In the genomic region with DNA sequence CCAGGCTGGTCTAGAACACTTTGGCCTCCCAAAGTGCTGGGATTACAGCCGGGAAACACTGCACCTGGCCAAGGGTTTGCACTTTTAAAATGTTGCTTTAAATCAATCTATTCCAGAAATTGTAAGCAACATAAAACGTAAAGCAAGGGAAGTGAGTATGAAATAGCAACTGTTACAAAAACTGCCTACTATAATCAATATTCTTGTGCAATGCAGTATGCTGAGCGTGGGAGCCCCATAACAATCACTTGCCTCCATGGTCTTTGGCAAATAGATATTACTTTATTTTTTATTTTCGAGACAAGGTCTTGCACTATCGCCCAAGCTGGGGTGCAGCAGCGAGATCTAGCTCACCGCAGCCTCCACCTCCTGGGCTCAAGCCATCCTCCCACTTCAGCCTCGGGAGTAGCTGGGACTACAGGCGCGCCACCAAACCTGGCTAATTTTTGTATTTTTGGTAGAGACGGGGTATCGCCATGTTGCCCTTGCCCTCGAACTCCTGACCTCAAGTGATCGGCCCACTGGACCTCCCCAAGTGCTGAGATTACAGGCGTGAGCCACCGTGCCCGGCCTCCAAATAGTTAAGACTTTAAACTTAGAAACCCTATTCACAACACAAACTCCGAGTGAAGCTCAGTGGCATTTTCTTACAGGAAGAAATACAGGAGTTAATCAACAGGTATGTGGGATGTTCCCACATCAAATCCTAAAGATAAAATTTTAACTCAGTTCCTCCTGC, we compare ENCODE assay signal across 8 cellular contexts. TPM values are rescaled to one million over a fixed set of nuclear protein-coding genes. Genes with fewer than 3 reads are reported as not detected.
DNase-seq lines count a peak whose midpoint lies in the region; ATAC-seq and TF ChIP-seq lines count a peak whose summit lies in the region.

No MANE protein-coding gene starts in this region.

- peak overlapping the region; percentile 81 to 96 (median 95) for H3K4me3 ChIP-seq in esophagus squamous epithelium

- no peaks in the 10 kb centered on the region for H3K27me3 ChIP-seq in esophagus squamous epithelium

- intact Hi-C loops in esophagus squamous epithelium (cut with DNase I), result no loop called here

- H3K9me3 ChIP-seq in esophagus squamous epithelium, result no peaks in the 10 kb centered on the region

- no peaks in the 10 kb centered on the region for H3K36me3 Mint-ChIP-seq in osteocyte (ENCODE audit: unreplicated experiment)

- H3K4me1 ChIP-seq in esophagus squamous epithelium, result peaks cover 11 to 39% (median 21%) of the 10 kb centered on the region in 3 donors

- peaks cover 29% of the 10 kb centered on the region for H3K4me1 Mint-ChIP-seq in osteocyte (ENCODE audit: unreplicated experiment)

- H3K9me3 Mint-ChIP-seq in osteocyte (ENCODE audit: unreplicated experiment), result peaks cover 18% of the 10 kb centered on the region

- H3K27me3 Mint-ChIP-seq in osteocyte (ENCODE audit: unreplicated experiment), result peaks cover 9% of the 10 kb centered on the region

- peak overlapping the region; percentile 96 for H3K4me3 Mint-ChIP-seq in osteocyte (ENCODE audit: unreplicated experiment)

- 49% methylated on average over 13 to 16 of the region's 18 CpGs for WGBS in esophagus squamous epithelium, 2 donors

- TF ChIP-seq POLR2A in esophagus squamous epithelium (IDR thresholded peaks at IDR 0.05), result no peak

- TF ChIP-seq CTCF in esophagus squamous epithelium (IDR thresholded peaks at IDR 0.05) (no peak), osteocyte (IDR thresholded peaks at IDR 0.05) (no peak)

- no peaks in the 10 kb centered on the region for H3K36me3 ChIP-seq in esophagus squamous epithelium

- no peak for ATAC-seq in GM18520 (IDR thresholded peaks at IDR 0.05; ENCODE audit: unreplicated experiment)

- peak; percentile 5 for DNase-seq in activated gamma-delta T cell treated with Interleukin-2 at 50 U/mL for 16 hours
- DNase-seq in activated gamma-delta T cell (lab: John Stamatoyannopoulos, UW), result no peak
- DNase-seq in activated CD4-positive, alpha-beta T cell treated with anti-CD3 and anti-CD28 coated beads for 48 hours, result peak; percentile 24
- no peak for DNase-seq in esophagus squamous epithelium (lab: John Stamatoyannopoulos, UW)
- no peak for DNase-seq in osteocyte (ENCODE audit: extremely low spot score, unreplicated experiment)
- no peak for DNase-seq in NK-92 (lab: John Stamatoyannopoulos, UW; ENCODE audit: unreplicated experiment)
- no peak for DNase-seq in NCI-H2029 (lab: John Stamatoyannopoulos, UW)

- H3K27ac Mint-ChIP-seq in osteocyte (ENCODE audit: unreplicated experiment), result peak overlapping the region; percentile 98

- H3K27ac ChIP-seq in esophagus squamous epithelium, result peak overlapping the region; percentile 97 to 99 (median 98)

RNA-seq across cellular contexts. Expression of a gene that starts 1.2 kb away (rescaled TPM):
- total RNA-seq in esophagus squamous epithelium (10 to 100 TPM; 12.6 to 29.8 (median 21.1) TPM), osteocyte (33.0 and 34.1 TPM in 2 replicates)

Comparison
In these comparisons a context has a peak if more than half of its experiments do, and no peak if none do; other contexts are left out.
1. DNase-seq: peak in activated gamma-delta T cell treated with Interleukin-2 at 50 U/mL for 16 hours (single experiment) and activated CD4-positive, alpha-beta T cell treated with anti-CD3 and anti-CD28 coated beads for 48 hours (single experiment); none in activated gamma-delta T cell (single experiment), esophagus squamous epithelium (single experiment), osteocyte (single experiment), NK-92 (single experiment) and NCI-H2029 (single experiment).